Comparison of ENCODE assay signal across 27 cellular contexts in the genomic region with DNA sequence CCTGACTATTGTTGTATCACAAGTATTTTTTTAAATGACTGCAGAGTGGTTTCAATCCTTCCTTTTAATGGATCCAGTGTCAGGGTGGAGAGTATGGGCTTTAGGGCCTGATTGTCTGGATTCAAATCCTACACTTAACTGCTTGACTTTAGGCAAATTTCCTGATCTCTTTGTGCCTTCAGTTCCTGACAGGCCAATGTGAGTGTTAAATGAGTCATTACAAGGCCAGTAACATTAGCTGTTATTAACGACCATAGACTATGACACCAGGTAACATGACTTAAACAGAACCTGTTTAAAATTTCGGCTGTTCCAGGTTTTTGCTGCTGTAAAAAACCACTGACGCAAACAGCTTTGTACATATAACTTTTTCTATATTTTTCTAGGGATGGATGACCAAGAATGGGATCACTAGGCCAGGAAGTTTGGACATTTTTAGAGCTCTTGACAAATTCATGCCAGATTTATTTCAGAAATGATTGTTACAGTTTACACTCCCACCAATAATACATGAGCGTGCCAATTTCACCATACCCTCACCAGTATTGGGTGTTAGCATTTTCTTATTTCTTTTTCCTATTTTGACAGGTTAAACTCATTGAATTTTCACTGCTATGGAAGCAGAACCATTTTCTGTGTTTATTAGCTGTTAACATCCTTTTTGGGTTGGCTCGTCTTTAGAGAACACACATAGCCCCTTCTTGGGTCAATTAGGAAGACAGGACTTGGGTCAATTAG. TPM values are rescaled to one million over a fixed set of nuclear protein-coding genes. Genes with fewer than 3 reads are reported as not detected.
DNase-seq lines count a peak whose midpoint lies in the region; ATAC-seq and TF ChIP-seq lines count a peak whose summit lies in the region.
"Had no signal": no experiment of that assay in that cellular context is flagged by ENCODE, and none has a peak within 500 bp of the region (broad histone marks: within the 10 kb centered on the region; RNA-seq: fewer than 3 reads in every experiment).

No MANE protein-coding gene starts in this region.

- no peak overlapping the region for H3K4me3 Mint-ChIP-seq in endothelial cell (ENCODE audit: unreplicated experiment)
- H3K4me3 Mint-ChIP-seq: activated CD8-positive, alpha-beta T cell treated with anti-CD3 and anti-CD28 coated beads, Interleukin-2, amount 10 ng/mL, durations not matched to agents 7 days and 5 days had no signal

- 59 to 100% methylated on average over 2 of the region's 5 CpGs for WGBS in mesodermal cell (ENCODE audit: insufficient coverage in 2 of 2), 2 experiments
- WGBS in suprapubic skin = 76% methylated on average over 5 of the region's 5 CpGs

- H3K9me3 Mint-ChIP-seq in endothelial cell (ENCODE audit: unreplicated experiment) = no peaks in the 10 kb centered on the region

- ATAC-seq in Panc1 = no peak
- ATAC-seq: activated CD4-positive, CD25-positive, alpha-beta regulatory T cell treated with anti-CD3 and anti-CD28 coated beads, Interleukin-2, amount 50 U/mL, for 24 hours; activated CD8-positive, alpha-beta T cell treated with anti-CD3 and anti-CD28 coated beads, Interleukin-2, amount 10 ng/mL, durations not matched to agents 7 days and 5 days; GM12878 had no signal

- H3K9me3 ChIP-seq in Panc1 (ENCODE audit: control insufficient read depth, insufficient read depth, low read depth, low read length) (no peaks in the 10 kb centered on the region), mesodermal cell (ENCODE audit: control insufficient read depth, low read length) (no peaks in the 10 kb centered on the region), suprapubic skin (no peaks in the 10 kb centered on the region)
- H3K9me3 ChIP-seq: BLaER1 treated with 17β-estradiol and CSF1 and Interleukin-3, amounts not matched to agents 10 nM and 100 nM had no signal

- peaks cover 5% of the 10 kb centered on the region for H3K36me3 Mint-ChIP-seq in endothelial cell (ENCODE audit: low read depth, unreplicated experiment)

- intact Hi-C loops in Panc1 (cut with micrococcal nuclease; ENCODE audit: unreplicated experiment) = no loop called here
- intact Hi-C loops in head of caudate nucleus (cut with DNase I) = no loop called here

- no peaks in the 10 kb centered on the region for H3K4me1 ChIP-seq in Panc1 (ENCODE audit: control insufficient read depth, insufficient read depth, low read length)
- H3K4me1 ChIP-seq in mesodermal cell (ENCODE audit: control insufficient read depth, insufficient read depth, low read length, poor library complexity, severe bottlenecking) = peaks cover 32% of the 10 kb centered on the region
- H3K4me1 ChIP-seq in suprapubic skin = peaks cover 45% of the 10 kb centered on the region

- BruUV-seq in Panc1 (replicated peaks; lab: Mats Ljungman, UMichigan) = TSS peak; percentile 37

- H3K27me3 ChIP-seq in Panc1 (ENCODE audit: control insufficient read depth, insufficient read depth, low read length) (no peaks in the 10 kb centered on the region), suprapubic skin (no peaks in the 10 kb centered on the region)
- H3K27me3 ChIP-seq: BLaER1 treated with 17β-estradiol and CSF1 and Interleukin-3, amounts not matched to agents 10 nM and 100 nM had no signal

- CTCF ChIA-PET in Panc1 (lab: Charles Lee) = no interaction called here

- DNase-seq in Panc1 (ENCODE audit: low read depth, low spot score) (no peak), epithelial cell of esophagus (ENCODE audit: low read depth) (peak; percentile 68), suprapubic skin (ENCODE audit: low spot score in 2 of 2) (no peak), head of caudate nucleus (no peak), endothelial cell (ENCODE audit: low spot score) (no peak), islet precursor cell (no peak)
- DNase-seq: activated CD8-positive, alpha-beta T cell treated with anti-CD3 and anti-CD28 coated beads, Interleukin-2, amount 10 ng/mL, durations not matched to agents 7 days and 5 days; activated gamma-delta T cell; activated T-cell treated with anti-CD3 and anti-CD28 coated beads for 4 hours; effector memory CD4-positive, alpha-beta T cell; H7; Kasumi-1; NCI-H2171 treated with DMSO at 0.1 percent for 48 hours; NCI-H526 treated with DMSO at 0.1 percent for 48 hours; T-helper 1 cell had no signal

- in situ Hi-C loops in Panc1 (cut with HindIII; ENCODE audit: low pct_unique_long_range_greater_than_20kb, low sequenced_read_pairs) = no loop called here

- no peak overlapping the region for H3K27ac Mint-ChIP-seq in endothelial cell (ENCODE audit: unreplicated experiment)
- H3K27ac Mint-ChIP-seq: activated CD8-positive, alpha-beta T cell treated with anti-CD3 and anti-CD28 coated beads, Interleukin-2, amount 10 ng/mL, durations not matched to agents 7 days and 5 days had no signal

- H3K4me1 Mint-ChIP-seq in endothelial cell (ENCODE audit: unreplicated experiment) = peaks cover 36% of the 10 kb centered on the region

- no peak for TF ChIP-seq POLR2A in suprapubic skin (IDR thresholded peaks at IDR 0.05)

- POLR2A ChIA-PET in Panc1 (lab: Charles Lee) = interaction anchor here (0.5 kb wide), 1 partner anchor 48 kb away, joined by 3 read pairs; no protein-coding TSS in a partner anchor

- H3K36me3 ChIP-seq in Panc1 (ENCODE audit: control insufficient read depth, insufficient read depth, low read length) = no peaks in the 10 kb centered on the region
- H3K36me3 ChIP-seq in mesodermal cell (ENCODE audit: control insufficient read depth, insufficient read depth, low read length) = peaks cover 25% of the 10 kb centered on the region
- peaks cover 12% of the 10 kb centered on the region for H3K36me3 ChIP-seq in suprapubic skin

- TF ChIP-seq CTCF in Panc1 (IDR thresholded peaks at IDR 0.05) (no peak), epithelial cell of esophagus (IDR thresholded peaks at IDR 0.05; ENCODE audit: insufficient read depth, low read depth, low read length, missing control alignments) (no peak), suprapubic skin (IDR thresholded peaks at IDR 0.05) (no peak), endothelial cell (IDR thresholded peaks at IDR 0.05; ENCODE audit: unreplicated experiment) (no peak)

- H3K27ac ChIP-seq in Panc1 (ENCODE audit: low read length) = no peak overlapping the region
- H3K27ac ChIP-seq in mesodermal cell (ENCODE audit: low read depth, low read length, severe bottlenecking) = peak overlapping the region; percentile 25
- H3K27ac ChIP-seq in suprapubic skin = peak overlapping the region; percentile 55

- H3K4me3 ChIP-seq in Panc1 (ENCODE audit: low read depth in 2 of 2, low read length in 2 of 2) (no peak overlapping the region), epithelial cell of esophagus (ENCODE audit: low read length) (no peak overlapping the region), mesodermal cell (ENCODE audit: extremely low read depth, insufficient read depth, low read length, poor library complexity, severe bottlenecking) (no peak overlapping the region), suprapubic skin (no peak overlapping the region)
- H3K4me3 ChIP-seq: BLaER1 treated with 17β-estradiol and CSF1 and Interleukin-3, amounts not matched to agents 10 nM and 100 nM; GM12878 had no signal

- peaks cover 7% of the 10 kb centered on the region for H3K27me3 Mint-ChIP-seq in endothelial cell (ENCODE audit: unreplicated experiment)

- TF ChIP-seq EP300 in suprapubic skin (IDR thresholded peaks at IDR 0.05) = no peak

RNA-seq across cellular contexts. Expression of a gene that starts 11.3 kb away (rescaled TPM):
- total RNA-seq in Panc1 (2021; ENCODE audit: unreplicated experiment) (17.5 TPM), suprapubic skin (10 to 100 TPM; 18.7 to 23.9 (median 21.9) TPM), endothelial cell (ENCODE audit: unreplicated experiment) (70.0 TPM)
- 14.2 TPM for polyA plus RNA-seq in Panc1 (2012; ENCODE audit: insufficient read length)
- 36.2 TPM for polyA plus RNA-seq in mesodermal cell (2013, experiment 1 of 2)
- 35.9 TPM for polyA plus RNA-seq in mesodermal cell (2013, experiment 2 of 2)

RNA-seq across cellular contexts. Expression of a gene that starts 53.3 kb away (rescaled TPM):
- total RNA-seq in Panc1 (2021; ENCODE audit: unreplicated experiment) (not detected), suprapubic skin (not detected), endothelial cell (ENCODE audit: unreplicated experiment) (not detected)
- polyA plus RNA-seq in Panc1 (2012; ENCODE audit: insufficient read length) = not detected
- polyA plus RNA-seq in mesodermal cell (2013, experiment 1 of 2) = not detected
- polyA plus RNA-seq in mesodermal cell (2013, experiment 2 of 2) = not detected
- total RNA-seq: activated CD8-positive, alpha-beta T cell treated with anti-CD3 and anti-CD28 coated beads, Interleukin-2, amount 10 ng/mL, durations not matched to agents 7 days and 5 days; fibroblast of lung; GM12878; H7; mononuclear cell; pulmonary artery endothelial cell; RPMI7951; SK-MEL-5; subcutaneous adipose tissue; urinary bladder had no signal
- polyA plus RNA-seq: AG04450, fibroblast of lung, GM12878, urinary bladder had no signal
